In the genomic region with DNA sequence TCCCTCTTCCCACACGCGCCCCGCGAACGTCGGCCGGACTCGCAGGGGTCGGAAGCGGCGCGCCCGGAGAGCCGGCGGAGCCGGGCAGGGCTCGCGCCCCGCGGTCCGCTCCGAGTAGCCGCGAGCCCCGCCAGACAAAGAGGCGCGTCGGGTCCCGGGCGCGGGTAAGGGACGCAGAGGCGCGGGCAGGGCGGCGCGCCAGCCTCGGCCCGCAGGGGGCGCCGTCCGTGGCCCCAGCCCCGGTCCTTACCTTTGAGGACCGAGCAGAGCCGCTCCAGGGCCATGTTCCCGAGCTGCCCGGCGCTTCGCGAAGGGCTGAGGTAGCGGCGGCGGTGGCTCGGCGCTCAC, we compare ENCODE assay signal across 8 cellular contexts. TPM values are rescaled to one million over a fixed set of nuclear protein-coding genes. Genes with fewer than 3 reads are reported as not detected.
DNase-seq lines count a peak whose midpoint lies in the region; ATAC-seq, FAIRE-seq and TF ChIP-seq lines count a peak whose summit lies in the region.

No MANE protein-coding gene starts in this region.

- peak overlapping the region; percentile 55 to 75 (median 66) for H3K4me3 ChIP-seq in Peyer's patch
- peak overlapping the region; percentile 74 for H3K4me3 ChIP-seq in fibroblast of the aortic adventitia (ENCODE audit: low read depth, low read length)
- peak overlapping the region; percentile 86 to 89 for H3K4me3 ChIP-seq in neuronal stem cell (ENCODE audit: low read length in 2 of 2)
- peak overlapping the region; percentile 12 to 82 (median 60) for H3K4me3 ChIP-seq in transverse colon

- in situ Hi-C loops in transverse colon (cut with MboI; ENCODE audit: low pct_ligation_motif_present in 1 of 4, low pct_unique_long_range_greater_than_20kb in 1 of 4, low sequenced_read_pairs in 3 of 4), result loop anchor here (25.0 kb wide), 1 partner anchor 1019 kb away; a partner anchor contains a TSS

- H3K36me3 ChIP-seq in Peyer's patch (no peaks in the 10 kb centered on the region), neuronal stem cell (replicated peaks in 1 of 2; ENCODE audit: control insufficient read depth in 2 of 2, insufficient read depth in 2 of 2, low read length in 2 of 2) (no peaks in the 10 kb centered on the region), transverse colon (no peaks in the 10 kb centered on the region)

- H4K91ac ChIP-seq in neuronal stem cell (ENCODE audit: low read depth, low read length, poor library complexity), result no peak overlapping the region

- H3K9me3 ChIP-seq in Peyer's patch, result no peaks in the 10 kb centered on the region
- H3K9me3 ChIP-seq in neuronal stem cell (replicated peaks in 1 of 2; ENCODE audit: control insufficient read depth in 2 of 2, insufficient read depth in 1 of 2, low read depth in 1 of 2, low read length in 2 of 2), result no peaks in the 10 kb centered on the region
- H3K9me3 ChIP-seq in transverse colon, result no peaks in the 10 kb centered on the region

- no peak for TF ChIP-seq POLR2A in Peyer's patch (IDR thresholded peaks at IDR 0.05)
- no peak for TF ChIP-seq POLR2A in transverse colon (IDR thresholded peaks at IDR 0.05)

- no peak overlapping the region for H4K8ac ChIP-seq in neuronal stem cell (ENCODE audit: low read depth, low read length)

- H3K79me1 ChIP-seq in neuronal stem cell (ENCODE audit: low read depth, low read length), result no peaks in the 10 kb centered on the region

- no peak overlapping the region for H2BK12ac ChIP-seq in neuronal stem cell (ENCODE audit: low read length)

- H2BK120ac ChIP-seq in neuronal stem cell (ENCODE audit: low read depth, low read length), result no peak overlapping the region

- H3K4me3 Mint-ChIP-seq in activated T-cell treated with anti-CD3 and anti-CD28 coated beads, Interleukin-2, amount 50 U/mL, for 72 hours, result peak overlapping the region; percentile 68 to 75

- H3K4ac ChIP-seq in neuronal stem cell (ENCODE audit: low read length), result no peak overlapping the region

- FAIRE-seq in HTR-8/SVneo (lab: Jason Lieb, UNC), result no peak

- peak overlapping the region; percentile 94 for H2AFZ ChIP-seq in neuronal stem cell (ENCODE audit: low read length)

- WGBS in neuronal stem cell (ENCODE audit: extremely low coverage in 2 of 2, insufficient read length in 2 of 2, insufficient replicate concordance in 1 of 2), 2 donors, result no CpG with 5 or more reads among the region's 55 CpGs
- WGBS in transverse colon (ENCODE audit: low coverage in 1 of 2), 2 donors, result 0% methylated on average over 30 of the region's 55 CpGs; no CpG with 5 or more reads in 1 of the 2 donors

- H3K4me2 ChIP-seq in neuronal stem cell (ENCODE audit: insufficient read depth, low read length, poor library complexity, severe bottlenecking), result peak overlapping the region; percentile 89

- peak overlapping the region; percentile 57 for H2BK5ac ChIP-seq in neuronal stem cell (ENCODE audit: low read length)

- H3K27me3 ChIP-seq in Peyer's patch, result no peaks in the 10 kb centered on the region
- H3K27me3 ChIP-seq in neuronal stem cell (ENCODE audit: control insufficient read depth in 3 of 3, insufficient read depth in 3 of 3, low read depth in 1 of 3, low read length in 3 of 3), result peaks cover 0 to 8% (median 0%) of the 10 kb centered on the region in 3 experiments
- peaks cover 41% of the 10 kb centered on the region for H3K27me3 ChIP-seq in transverse colon

- H2BK15ac ChIP-seq in neuronal stem cell (ENCODE audit: low read length), result peak overlapping the region; percentile 59

- H3K14ac ChIP-seq in neuronal stem cell (ENCODE audit: low read length), result no peak overlapping the region

- H3K23ac ChIP-seq in neuronal stem cell (ENCODE audit: low read depth, low read length, poor library complexity), result no peak overlapping the region

- ATAC-seq in GM21526 (IDR thresholded peaks at IDR 0.05; ENCODE audit: low FRiP score, unreplicated experiment), result peak; percentile 59
- ATAC-seq in activated T-cell treated with anti-CD3 and anti-CD28 coated beads, Interleukin-2, amount 50 U/mL, for 72 hours (replicated peaks in 1 of 2), result peak; percentile 80 to 81

- H3K27me3 Mint-ChIP-seq in activated T-cell treated with anti-CD3 and anti-CD28 coated beads, Interleukin-2, amount 50 U/mL, for 72 hours (ENCODE audit: low read depth), result peaks cover 39% of the 10 kb centered on the region

- H3K4me1 ChIP-seq in Peyer's patch, result peaks cover 0 to 14% (median 3%) of the 10 kb centered on the region in 4 donors
- peaks cover 3 to 23% of the 10 kb centered on the region in 2 donors for H3K4me1 ChIP-seq in neuronal stem cell (ENCODE audit: control insufficient read depth in 2 of 2, insufficient read depth in 1 of 2, low read depth in 1 of 2, low read length in 2 of 2)
- peaks cover 3 to 25% (median 13%) of the 10 kb centered on the region in 4 donors for H3K4me1 ChIP-seq in transverse colon

- no peaks in the 10 kb centered on the region for H3K9me3 Mint-ChIP-seq in activated T-cell treated with anti-CD3 and anti-CD28 coated beads, Interleukin-2, amount 50 U/mL, for 72 hours

- H3K9ac ChIP-seq in neuronal stem cell (ENCODE audit: low read depth, low read length, poor library complexity), result peak overlapping the region; percentile 93

- peaks cover 0 to 1% of the 10 kb centered on the region in 2 donors for H3K36me3 Mint-ChIP-seq in activated T-cell treated with anti-CD3 and anti-CD28 coated beads, Interleukin-2, amount 50 U/mL, for 72 hours (ENCODE audit: insufficient read depth in 2 of 2)

- peak; percentile 74 for DNase-seq in DMS53 treated with DMSO at 0.1 percent for 48 hours (lab: John Stamatoyannopoulos, UW; ENCODE audit: unreplicated experiment)
- peak; percentile 64 for DNase-seq in HTR-8/SVneo (ENCODE audit: insufficient read length, low spot score)
- peak; percentile 45 to 81 (median 80) for DNase-seq in Peyer's patch
- DNase-seq in activated T-cell treated with anti-CD3 and anti-CD28 coated beads, Interleukin-2, amount 50 U/mL, for 72 hours, result peak; percentile 76 to 85
- peak; percentile 37 for DNase-seq in fibroblast of the aortic adventitia (ENCODE audit: low read depth)
- peak; percentile 78 for DNase-seq in neuronal stem cell (ENCODE audit: low spot score)
- DNase-seq in transverse colon, result peak; percentile 76

- H2AK5ac ChIP-seq in neuronal stem cell (ENCODE audit: low read depth, low read length), result no peak overlapping the region

- no peak for TF ChIP-seq EP300 in transverse colon (IDR thresholded peaks at IDR 0.05; ENCODE audit: low read depth)

- peaks cover 31% of the 10 kb centered on the region for H3K4me1 Mint-ChIP-seq in activated T-cell treated with anti-CD3 and anti-CD28 coated beads, Interleukin-2, amount 50 U/mL, for 72 hours (ENCODE audit: low read depth)

- H3K18ac ChIP-seq in neuronal stem cell (ENCODE audit: low read length), result peak overlapping the region; percentile 96

- TF ChIP-seq CTCF in Peyer's patch (IDR thresholded peaks at IDR 0.05) (peak; percentile 23 to 68 (median 64)), fibroblast of the aortic adventitia (IDR thresholded peaks at IDR 0.05; ENCODE audit: insufficient read depth, low read length) (peak; percentile 36), transverse colon (IDR thresholded peaks at IDR 0.05) (peak in 4 of 5 experiments; percentile 46 to 71 (median 53))

- no peak overlapping the region for H3K27ac Mint-ChIP-seq in activated T-cell treated with anti-CD3 and anti-CD28 coated beads, Interleukin-2, amount 50 U/mL, for 72 hours

- H3K27ac ChIP-seq in Peyer's patch (peak overlapping the region; percentile 44 to 82 (median 57)), neuronal stem cell (replicated peaks; ENCODE audit: low read length) (no peak overlapping the region), transverse colon (peak overlapping the region; percentile 27 to 81 (median 72))

- intact Hi-C loops in transverse colon (cut with DNase I; ENCODE audit: low total_unique reads), result loop anchor here (5.0 kb wide), 1 partner anchor 1014 kb away; a partner anchor contains a TSS

RNA-seq across cellular contexts. Expression of a gene that starts 0.4 kb away (rescaled TPM):
- total RNA-seq in Peyer's patch, result 1 to 10 TPM; 1.7 to 9.9 (median 5.7) TPM
- 1 to 10 TPM; 3.8 to 5.0 TPM for total RNA-seq in activated T-cell treated with anti-CD3 and anti-CD28 coated beads, Interleukin-2, amount 50 U/mL, for 72 hours
- total RNA-seq in fibroblast of the aortic adventitia (ENCODE audit: low replicate concordance), result 1.7 and 6.0 TPM in 2 replicates
- 44.1 TPM for polyA plus RNA-seq in neuronal stem cell (2013, experiment 1 of 2)
- polyA plus RNA-seq in neuronal stem cell (2013, experiment 2 of 2), result 41.9 TPM
- total RNA-seq in transverse colon, result 10 to 100 TPM in 3 of 4 donors, 1 to 10 TPM in 1; 5.0 to 31.7 (median 15.9) TPM
